In the genomic region with DNA sequence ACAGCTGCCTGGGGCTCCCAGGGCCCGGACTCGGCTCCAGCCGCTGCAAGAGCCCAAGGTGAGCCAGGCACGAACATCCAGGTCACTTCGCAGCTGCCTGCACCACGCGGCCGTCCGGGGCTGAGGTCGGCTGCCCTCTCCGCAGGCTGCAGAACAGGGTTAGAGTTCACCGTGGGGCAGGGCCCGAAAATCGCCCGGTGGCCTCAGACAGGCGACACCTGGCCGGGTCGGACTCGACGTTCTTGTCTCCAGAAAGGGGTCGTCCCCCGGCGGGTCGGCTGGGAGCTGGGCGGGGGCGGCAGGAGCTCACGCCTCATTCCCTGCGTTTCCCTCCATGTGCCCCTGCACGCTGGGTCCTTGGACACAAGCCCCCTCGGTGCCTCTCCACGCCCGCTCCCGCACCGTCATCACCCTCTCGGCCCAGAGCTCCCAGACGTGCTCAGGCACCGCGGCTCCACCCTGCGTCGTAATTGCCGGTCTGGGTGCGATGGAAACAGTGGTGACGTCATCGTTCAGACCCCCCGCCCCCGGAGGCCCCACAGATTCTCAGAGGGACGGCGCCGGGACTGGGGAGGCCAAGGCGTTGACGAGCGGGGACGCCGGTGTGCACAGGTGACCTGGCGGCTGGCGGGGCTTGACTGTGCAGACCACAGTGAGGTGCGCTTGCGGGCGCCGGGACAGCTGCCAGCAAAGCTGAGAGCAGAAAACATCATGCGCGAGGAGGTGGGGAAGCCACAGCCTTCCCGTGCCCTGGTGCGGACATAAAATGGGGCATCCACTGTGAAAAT, we compare ENCODE assay signal across 8 cellular contexts. TPM values are rescaled to one million over a fixed set of nuclear protein-coding genes. Genes with fewer than 3 reads are reported as not detected.
DNase-seq lines count a peak whose midpoint lies in the region; ATAC-seq, FAIRE-seq and TF ChIP-seq lines count a peak whose summit lies in the region.
"Had no signal": no experiment of that assay in that cellular context is flagged by ENCODE, and none has a peak within 500 bp of the region (broad histone marks: within the 10 kb centered on the region; RNA-seq: fewer than 3 reads in every experiment).

No MANE protein-coding gene starts in this region.

- FAIRE-seq in keratinocyte (lab: Jason Lieb, UNC), result peak; percentile 36

- TSS peak; percentile 24 for BruUV-seq in HCT116 (replicated peaks; lab: Mats Ljungman, UMichigan)

- ATAC-seq in HCT116 (peak; percentile 49), RWPE2 (ENCODE audit: low read depth) (peak; percentile 48)

- no peak for TF ChIP-seq POLR2A in HCT116 (IDR thresholded peaks at IDR 0.05; ENCODE audit: borderline replicate concordance, extremely low read depth, insufficient read depth, insufficient read length)

- no peaks in the 10 kb centered on the region for H3K9me2 ChIP-seq in HCT116 (ENCODE audit: insufficient read depth)

- intact Hi-C loops in HCT116 (cut with micrococcal nuclease), result no loop called here
- intact Hi-C loops in tibial artery (cut with DNase I; ENCODE audit: low total_unique reads), result no loop called here

- peaks cover 0 to 24% of the 10 kb centered on the region in 2 experiments; a peak in 2 of 4 replicates for H3K36me3 ChIP-seq in HCT116 (ENCODE audit: control insufficient read depth in 1 of 2, insufficient read depth in 2 of 2, low read length in 2 of 2)
- H3K36me3 ChIP-seq in RWPE2 (ENCODE audit: low read depth), result peaks cover 17% of the 10 kb centered on the region
- peaks cover 8 to 16% of the 10 kb centered on the region in 2 experiments for H3K36me3 ChIP-seq in keratinocyte (ENCODE audit: control insufficient read depth in 2 of 2, extremely low read depth in 1 of 2, insufficient read depth in 2 of 2, low read length in 2 of 2)
- H3K36me3 ChIP-seq in tibial artery, result peaks cover 23 to 40% (median 31%) of the 10 kb centered on the region in 3 donors

- H3K4me1 ChIP-seq in HCT116 (ENCODE audit: control insufficient read depth in 1 of 2, insufficient read depth in 2 of 2, low read length in 2 of 2) (peaks cover 7 to 27% of the 10 kb centered on the region in 2 experiments), RWPE2 (ENCODE audit: insufficient read depth, poor library complexity, severe bottlenecking) (no peaks in the 10 kb centered on the region), keratinocyte (ENCODE audit: control insufficient read depth, extremely low read depth, insufficient read depth, low read length) (peaks cover 12% of the 10 kb centered on the region), tibial artery (peaks cover 0 to 25% (median 15%) of the 10 kb centered on the region in 4 donors)

- H3K27ac ChIP-seq in HCT116 (ENCODE audit: low read depth, low read length) (peak overlapping the region; percentile 8; the same call in 1 of the 2 replicates), RWPE2 (ENCODE audit: poor library complexity, severe bottlenecking) (no peak overlapping the region), keratinocyte (ENCODE audit: control insufficient read depth, insufficient read depth, low read length) (no peak overlapping the region), tibial artery (no peak overlapping the region)
- H3K27ac ChIP-seq: skin epidermis had no signal

- H3K27me3 ChIP-seq in HCT116 (ENCODE audit: insufficient read depth, low read length) (no peaks in the 10 kb centered on the region), RWPE2 (ENCODE audit: insufficient read depth, poor library complexity, severe bottlenecking) (peaks cover 40% of the 10 kb centered on the region), keratinocyte (ENCODE audit: control insufficient read depth, extremely low read depth, insufficient read depth, low read length) (peaks cover 44% of the 10 kb centered on the region), tibial artery (peaks cover 0 to 88% of the 10 kb centered on the region in 2 donors)

- TF ChIP-seq CTCF in HCT116 (IDR thresholded peaks at IDR 0.05 in 2 of 3, conservative IDR thresholded peaks at IDR 0.05 in 1 of 3; ENCODE audit: borderline replicate concordance in 1 of 3, insufficient read depth in 1 of 3, low read depth in 2 of 3, low read length in 2 of 3), result no peak
- TF ChIP-seq CTCF in RWPE2 (IDR thresholded peaks at IDR 0.05; ENCODE audit: poor library complexity, severe bottlenecking), result no peak
- TF ChIP-seq CTCF in keratinocyte (optimal IDR thresholded peaks at IDR 0.05 in 1 of 3, IDR thresholded peaks at IDR 0.05 in 1 of 3, conservative IDR thresholded peaks at IDR 0.05 in 1 of 3; ENCODE audit: extremely low read depth in 1 of 3, insufficient read depth in 2 of 3, low read length in 3 of 3), result no peak
- no peak for TF ChIP-seq CTCF in tibial artery (IDR thresholded peaks at IDR 0.05)

- H3K9me1 ChIP-seq in keratinocyte (ENCODE audit: control insufficient read depth, extremely low read depth, insufficient read depth, low read length), result no peaks in the 10 kb centered on the region

- H3K4me3 ChIP-seq in HCT116 (replicated peaks in 1 of 2; ENCODE audit: low read depth in 1 of 2, low read length in 2 of 2) (peak overlapping the region; percentile 3 to 38; a peak in 2 of 4 replicates), RWPE2 (ENCODE audit: severe bottlenecking) (no peak overlapping the region), keratinocyte (ENCODE audit: control insufficient read depth in 2 of 3, extremely low read depth in 1 of 3, insufficient read depth in 2 of 3, low read depth in 1 of 3, low read length in 3 of 3) (peak overlapping the region; percentile 2 to 56 (median 29)), tibial artery (no peak overlapping the region)

- TF ChIP-seq RAD21 in HCT116 (IDR thresholded peaks at IDR 0.05; ENCODE audit: low read depth), result no peak

- H3K79me2 ChIP-seq in HCT116 (ENCODE audit: insufficient read depth, low read length) (no peaks in the 10 kb centered on the region; the same call in 1 of the 2 replicates), keratinocyte (ENCODE audit: control insufficient read depth, insufficient read depth, low read length) (no peaks in the 10 kb centered on the region)

- H3K4me2 ChIP-seq in HCT116 (ENCODE audit: low read length) (peak overlapping the region; percentile 77), keratinocyte (ENCODE audit: control insufficient read depth, extremely low read depth, insufficient read depth, low read depth, low read length) (peak overlapping the region; percentile 78)

- H2AFZ ChIP-seq in HCT116 (ENCODE audit: low read depth, low read length, poor library complexity, severe bottlenecking) (no peak overlapping the region), keratinocyte (ENCODE audit: control insufficient read depth, low read length) (no peak overlapping the region)

- DNase-seq in HCT116 (ENCODE audit: low read depth, low spot score), result no peak
- no peak for DNase-seq in RWPE2 (ENCODE audit: low spot score)
- peak; percentile 74 for DNase-seq in activated naive CD4-positive, alpha-beta T cell treated with Interleukin-2 at 50 U/mL for 16 hours
- DNase-seq in keratinocyte (ENCODE audit: low read depth, low spot score), result no peak
- peak; percentile 76 for DNase-seq in stimulated activated CD8-positive, alpha-beta memory T cell treated with anti-CD3 and anti-CD28 coated beads, Interleukin-4, amount 100 ng/mL, for 48 hours
- no peak for DNase-seq in GM19240 (ENCODE audit: insufficient read length, low spot score)
- no peak for DNase-seq in tibial artery

- no peaks in the 10 kb centered on the region for H3K9me3 ChIP-seq in HCT116 (ENCODE audit: control insufficient read depth in 1 of 2, insufficient read depth in 1 of 2, low read depth in 1 of 2, low read length in 2 of 2)
- H3K9me3 ChIP-seq in RWPE2 (ENCODE audit: severe bottlenecking), result no peaks in the 10 kb centered on the region
- H3K9me3 ChIP-seq in keratinocyte (ENCODE audit: control insufficient read depth, low read depth, low read length), result no peaks in the 10 kb centered on the region
- H3K9me3 ChIP-seq in tibial artery, result no peaks in the 10 kb centered on the region

- dilution Hi-C loops in keratinocyte (cut with MboI; ENCODE audit: extremely low pct_ligation_motif_present, low sequenced_read_pairs), result no loop called here

- RAD21 ChIA-PET in HCT116 (lab: Charles Lee; ENCODE audit: low non-redundant PET in 1 of 2, low total read pairs in 2 of 2, uncharacterized antibody in 2 of 2, unreplicated experiment in 2 of 2), result no interaction called here

- CTCF ChIA-PET in HCT116 (lab: Charles Lee), result no interaction called here

- H3K9ac ChIP-seq in HCT116 (ENCODE audit: low read length) (peak overlapping the region; percentile 41), keratinocyte (ENCODE audit: control insufficient read depth, extremely low read depth, insufficient read depth, low read length) (peak overlapping the region; percentile 54)

- POLR2A ChIA-PET in HCT116 (lab: Charles Lee), result no interaction called here

- peaks cover 6% of the 10 kb centered on the region; the same call in 1 of the 2 replicates for H4K20me1 ChIP-seq in HCT116 (ENCODE audit: insufficient read depth)
- peaks cover 3% of the 10 kb centered on the region for H4K20me1 ChIP-seq in keratinocyte (ENCODE audit: control insufficient read depth, extremely low read depth, insufficient read depth, low read length)

RNA-seq across cellular contexts. Expression of gene GRIN3B, which starts 4.0 kb away (rescaled TPM):
- 0.69 TPM for total RNA-seq in HCT116 (2021; ENCODE audit: unreplicated experiment)
- polyA plus RNA-seq in HCT116 (2012), result 0.64 and 0.65 TPM in 2 replicates
- 0.20 to 1.9 TPM (median 0.84 TPM) in 3 replicates for polyA plus RNA-seq in keratinocyte
- polyA plus RNA-seq in keratinocyte (2011; ENCODE audit: low read depth), result 0.12 TPM
- 0.11 and 0.79 TPM in 2 replicates for polyA plus RNA-seq in keratinocyte (2011; cell fraction: cytosol; rRNA removed)
- polyA plus RNA-seq in keratinocyte (2011; cell fraction: nucleus; rRNA removed), result 2.7 and 8.4 TPM in 2 replicates
- 0.76 and 0.95 TPM in 2 replicates for polyA plus RNA-seq in keratinocyte (2012; ENCODE audit: low replicate concordance)
- 0.22 to 1.5 TPM (median 0.56 TPM) in 3 replicates for polyA minus RNA-seq in keratinocyte
- 2.5 TPM for polyA minus RNA-seq in keratinocyte (2011; cell fraction: cytosol; rRNA and poly(A)+ RNA removed)
- polyA minus RNA-seq in keratinocyte (2011; cell fraction: nucleus; rRNA and poly(A)+ RNA removed), result 3.4 TPM in 2 replicates

RNA-seq across cellular contexts. Expression of gene WDR18, which starts 12.1 kb away (rescaled TPM):
- 124 TPM for total RNA-seq in HCT116 (2021; ENCODE audit: unreplicated experiment)
- 104 and 106 TPM in 2 replicates for polyA plus RNA-seq in HCT116 (2012)
- polyA plus RNA-seq in keratinocyte, result 26.3 to 48.7 TPM (median 38.3 TPM) in 3 replicates
- polyA plus RNA-seq in keratinocyte (2011; ENCODE audit: low read depth), result 12.4 TPM
- polyA plus RNA-seq in keratinocyte (2011; cell fraction: cytosol; rRNA removed), result 22.3 and 60.9 TPM in 2 replicates
- 33.2 and 50.6 TPM in 2 replicates for polyA plus RNA-seq in keratinocyte (2011; cell fraction: nucleus; rRNA removed)
- polyA plus RNA-seq in keratinocyte (2012; ENCODE audit: low replicate concordance), result 39.8 and 64.6 TPM in 2 replicates
- polyA minus RNA-seq in keratinocyte, result 33.9 to 81.4 TPM (median 40.9 TPM) in 3 replicates
- 112 TPM for polyA minus RNA-seq in keratinocyte (2011; cell fraction: cytosol; rRNA and poly(A)+ RNA removed)
- polyA minus RNA-seq in keratinocyte (2011; cell fraction: nucleus; rRNA and poly(A)+ RNA removed), result 33.0 and 40.4 TPM in 2 replicates

RNA-seq across cellular contexts. Expression of gene TMEM259, which starts 24.7 kb away (rescaled TPM):
- 202 TPM for total RNA-seq in HCT116 (2021; ENCODE audit: unreplicated experiment)
- polyA plus RNA-seq in HCT116 (2012), result 168 and 187 TPM in 2 replicates
- polyA plus RNA-seq in keratinocyte, result 61.5 to 136 TPM (median 88.0 TPM) in 3 replicates
- polyA plus RNA-seq in keratinocyte (2011; ENCODE audit: low read depth), result 20.3 TPM
- 27.0 and 52.9 TPM in 2 replicates for polyA plus RNA-seq in keratinocyte (2011; cell fraction: cytosol; rRNA removed)
- 272 and 345 TPM in 2 replicates for polyA plus RNA-seq in keratinocyte (2011; cell fraction: nucleus; rRNA removed)
- polyA plus RNA-seq in keratinocyte (2012; ENCODE audit: low replicate concordance), result 73.6 and 95.3 TPM in 2 replicates
- polyA minus RNA-seq in keratinocyte, result 51.8 to 216 TPM (median 62.8 TPM) in 3 replicates
- polyA minus RNA-seq in keratinocyte (2011; cell fraction: cytosol; rRNA and poly(A)+ RNA removed), result 53.9 TPM
- 66.9 and 74.8 TPM in 2 replicates for polyA minus RNA-seq in keratinocyte (2011; cell fraction: nucleus; rRNA and poly(A)+ RNA removed)

RNA-seq across cellular contexts. Expression of gene RNU6-2, which starts 25.1 kb away (rescaled TPM):
- not detected for total RNA-seq in HCT116 (2021; ENCODE audit: unreplicated experiment)
- not detected in 2 replicates for polyA plus RNA-seq in HCT116 (2012)
- not detected in 3 replicates for polyA plus RNA-seq in keratinocyte
- polyA plus RNA-seq in keratinocyte (2011; ENCODE audit: low read depth), result not detected
- not detected in 2 replicates for polyA plus RNA-seq in keratinocyte (2011; cell fraction: cytosol; rRNA removed)
- not detected in 2 replicates for polyA plus RNA-seq in keratinocyte (2011; cell fraction: nucleus; rRNA removed)
- not detected in 2 replicates for polyA plus RNA-seq in keratinocyte (2012; ENCODE audit: low replicate concordance)
- not detected in 3 replicates for polyA minus RNA-seq in keratinocyte
- polyA minus RNA-seq in keratinocyte (2011; cell fraction: cytosol; rRNA and poly(A)+ RNA removed), result not detected
- polyA minus RNA-seq in keratinocyte (2011; cell fraction: nucleus; rRNA and poly(A)+ RNA removed), result not detected in 2 replicates

RNA-seq across cellular contexts. Expression of gene CNN2, which starts 30.2 kb away (rescaled TPM):
- 212 TPM for total RNA-seq in HCT116 (2021; ENCODE audit: unreplicated experiment)
- polyA plus RNA-seq in HCT116 (2012), result 140 and 171 TPM in 2 replicates
- 105 to 495 TPM (median 136 TPM) in 3 replicates for polyA plus RNA-seq in keratinocyte
- polyA plus RNA-seq in keratinocyte (2011; ENCODE audit: low read depth), result 186 TPM
- 254 and 453 TPM in 2 replicates for polyA plus RNA-seq in keratinocyte (2011; cell fraction: cytosol; rRNA removed)
- polyA plus RNA-seq in keratinocyte (2011; cell fraction: nucleus; rRNA removed), result 183 and 199 TPM in 2 replicates
- polyA plus RNA-seq in keratinocyte (2012; ENCODE audit: low replicate concordance), result 103 and 434 TPM in 2 replicates
- 315 to 953 TPM (median 352 TPM) in 3 replicates for polyA minus RNA-seq in keratinocyte
- polyA minus RNA-seq in keratinocyte (2011; cell fraction: cytosol; rRNA and poly(A)+ RNA removed), result 700 TPM
- 110 and 152 TPM in 2 replicates for polyA minus RNA-seq in keratinocyte (2011; cell fraction: nucleus; rRNA and poly(A)+ RNA removed)

Comparison
In these comparisons a context has a peak if more than half of its experiments do, and no peak if none do; other contexts are left out.
1. DNase-seq: peak in activated naive CD4-positive, alpha-beta T cell treated with Interleukin-2 at 50 U/mL for 16 hours (single experiment) and stimulated activated CD8-positive, alpha-beta memory T cell treated with anti-CD3 and anti-CD28 coated beads, Interleukin-4, amount 100 ng/mL, for 48 hours (single experiment); none in HCT116 (single experiment), RWPE2 (single experiment), keratinocyte (single experiment), GM19240 (single experiment) and tibial artery (0 of 2).
2. H3K4me3 ChIP-seq: peak in HCT116 (2 of 2) and keratinocyte (3 of 3); none in RWPE2 (single experiment) and tibial artery (0 of 2).